ENCODE assay signal across 23 cellular contexts in genomic region chrX:27354021-27354420, GRCh38.
DNase-seq lines count a peak whose midpoint lies in the region; ATAC-seq, FAIRE-seq and TF ChIP-seq lines count a peak whose summit lies in the region.
"Had no signal": no experiment of that assay in that cellular context is flagged by ENCODE, and none has a peak within 500 bp of the region (broad histone marks: within the 10 kb centered on the region; RNA-seq: fewer than 3 reads in every experiment).

No MANE protein-coding gene starts in this region.

- no peaks in the 10 kb centered on the region for H3K4me1 Mint-ChIP-seq in astrocyte (ENCODE audit: low read depth, unreplicated experiment)
- peaks cover 15% of the 10 kb centered on the region for H3K4me1 Mint-ChIP-seq in endothelial cell (ENCODE audit: unreplicated experiment)
- H3K4me1 Mint-ChIP-seq in stimulated activated memory B cell treated with anti-CD40 and anti-IgM and Interleukin-4, amounts not matched to agents 10 μg/mL and 1 μg/mL and 100 μg/mL, for 72 hours: no peaks in the 10 kb centered on the region
- H3K4me1 Mint-ChIP-seq: B cell had no signal

- no peaks in the 10 kb centered on the region for H4K20me1 ChIP-seq in astrocyte (ENCODE audit: insufficient read depth, low read length)

- H3K4me2 ChIP-seq in astrocyte (ENCODE audit: low read length): no peak overlapping the region
- H3K4me2 ChIP-seq: BLaER1 treated with 17β-estradiol and CSF1 and Interleukin-3, amounts not matched to agents 10 nM and 100 nM had no signal

- no peak overlapping the region for H3K4me3 Mint-ChIP-seq in astrocyte (ENCODE audit: unreplicated experiment)
- peak overlapping the region; percentile 78 for H3K4me3 Mint-ChIP-seq in endothelial cell (ENCODE audit: unreplicated experiment)
- H3K4me3 Mint-ChIP-seq in stimulated activated memory B cell treated with anti-CD40 and anti-IgM and Interleukin-4, amounts not matched to agents 10 μg/mL and 1 μg/mL and 100 μg/mL, for 72 hours: no peak overlapping the region
- H3K4me3 Mint-ChIP-seq: B cell; CD4-positive, alpha-beta T cell; CD8-positive, alpha-beta T cell had no signal

- no peak overlapping the region for H3K27ac ChIP-seq in astrocyte (ENCODE audit: low read depth, low read length)
- H3K27ac ChIP-seq: BLaER1 treated with 17β-estradiol and CSF1 and Interleukin-3, amounts not matched to agents 10 nM and 100 nM; C4-2B had no signal

- H3K4me1 ChIP-seq in astrocyte (ENCODE audit: insufficient read depth, low read length): no peaks in the 10 kb centered on the region
- H3K4me1 ChIP-seq: BLaER1 treated with 17β-estradiol and CSF1 and Interleukin-3, amounts not matched to agents 10 nM and 100 nM; Caco-2 had no signal

- FAIRE-seq in astrocyte (lab: Jason Lieb, UNC): peak; percentile 76
- FAIRE-seq: A204.1, D721Med, G401.6, GM12891 had no signal

- H3K27me3 Mint-ChIP-seq in astrocyte (ENCODE audit: low read depth, unreplicated experiment): no peaks in the 10 kb centered on the region
- no peaks in the 10 kb centered on the region for H3K27me3 Mint-ChIP-seq in endothelial cell (ENCODE audit: unreplicated experiment)
- no peaks in the 10 kb centered on the region for H3K27me3 Mint-ChIP-seq in stimulated activated memory B cell treated with anti-CD40 and anti-IgM and Interleukin-4, amounts not matched to agents 10 μg/mL and 1 μg/mL and 100 μg/mL, for 72 hours
- H3K27me3 Mint-ChIP-seq: B cell; CD4-positive, alpha-beta T cell had no signal

- H2AFZ ChIP-seq in astrocyte (ENCODE audit: low read depth, low read length): no peak overlapping the region

- no peaks in the 10 kb centered on the region for H3K36me3 ChIP-seq in astrocyte (ENCODE audit: insufficient read depth, low read length)
- H3K36me3 ChIP-seq: BLaER1 treated with 17β-estradiol and CSF1 and Interleukin-3, amounts not matched to agents 10 nM and 100 nM had no signal

- H3K9me3 Mint-ChIP-seq in astrocyte (ENCODE audit: unreplicated experiment) (no peaks in the 10 kb centered on the region), endothelial cell (ENCODE audit: unreplicated experiment) (no peaks in the 10 kb centered on the region)
- no peaks in the 10 kb centered on the region for H3K9me3 Mint-ChIP-seq in stimulated activated memory B cell treated with anti-CD40 and anti-IgM and Interleukin-4, amounts not matched to agents 10 μg/mL and 1 μg/mL and 100 μg/mL, for 72 hours
- H3K9me3 Mint-ChIP-seq: CD4-positive, alpha-beta T cell had no signal

- TF ChIP-seq CTCF in astrocyte (IDR thresholded peaks at IDR 0.05; ENCODE audit: insufficient read depth, low read depth, low read length): no peak
- TF ChIP-seq CTCF in endothelial cell (IDR thresholded peaks at IDR 0.05; ENCODE audit: unreplicated experiment): no peak

- no peak for ATAC-seq in stimulated activated memory B cell treated with anti-CD40 and anti-IgM and Interleukin-4, amounts not matched to agents 10 μg/mL and 1 μg/mL and 100 μg/mL, for 72 hours
- no peak for ATAC-seq in activated CD4-positive, CD25-positive, alpha-beta regulatory T cell treated with anti-CD3 and anti-CD28 coated beads, Interleukin-2, amount 50 U/mL, for 24 hours
- no peak for ATAC-seq in HG02885 (IDR thresholded peaks at IDR 0.05; ENCODE audit: poor library complexity, unreplicated experiment)
- ATAC-seq: CD8-positive, alpha-beta T cell had no signal

- H3K4me3 ChIP-seq in astrocyte (ENCODE audit: insufficient read depth, low read depth, low read length): no peak overlapping the region
- H3K4me3 ChIP-seq: BLaER1 treated with 17β-estradiol and CSF1 and Interleukin-3, amounts not matched to agents 10 nM and 100 nM had no signal

- no peak for DNase-seq in astrocyte (ENCODE audit: low read depth)
- peak; percentile 24 for DNase-seq in dermis blood vessel endothelial cell
- DNase-seq in endothelial cell (ENCODE audit: low spot score): no peak
- DNase-seq in lung microvascular endothelial cell (ENCODE audit: low read depth in 2 of 2): peak; percentile 33 to 69
- DNase-seq in SK-N-DZ (ENCODE audit: low spot score): no peak
- DNase-seq: 8988T; AML-193; Caco-2; Calu3; CD4-positive, alpha-beta T cell; CD8-positive, alpha-beta T cell; DMS79 treated with DMSO at 0.1 percent for 48 hours; GF-D8 had no signal

- no peak overlapping the region for H3K27ac Mint-ChIP-seq in astrocyte (ENCODE audit: unreplicated experiment)
- peak overlapping the region; percentile 36 for H3K27ac Mint-ChIP-seq in endothelial cell (ENCODE audit: unreplicated experiment)
- no peak overlapping the region for H3K27ac Mint-ChIP-seq in stimulated activated memory B cell treated with anti-CD40 and anti-IgM and Interleukin-4, amounts not matched to agents 10 μg/mL and 1 μg/mL and 100 μg/mL, for 72 hours
- H3K27ac Mint-ChIP-seq: B cell; CD4-positive, alpha-beta T cell; CD8-positive, alpha-beta T cell had no signal

- H3K9me3 ChIP-seq in astrocyte (ENCODE audit: insufficient read depth, low read depth, low read length): no peaks in the 10 kb centered on the region
- H3K9me3 ChIP-seq: Caco-2 had no signal

- no peaks in the 10 kb centered on the region for H3K79me2 ChIP-seq in astrocyte (ENCODE audit: insufficient read depth, low read length)

- H3K36me3 Mint-ChIP-seq in astrocyte (ENCODE audit: low read depth, unreplicated experiment) (no peaks in the 10 kb centered on the region), endothelial cell (ENCODE audit: low read depth, unreplicated experiment) (peaks cover 38% of the 10 kb centered on the region)
- no peaks in the 10 kb centered on the region for H3K36me3 Mint-ChIP-seq in stimulated activated memory B cell treated with anti-CD40 and anti-IgM and Interleukin-4, amounts not matched to agents 10 μg/mL and 1 μg/mL and 100 μg/mL, for 72 hours
- H3K36me3 Mint-ChIP-seq: CD8-positive, alpha-beta T cell had no signal

- H3K27me3 ChIP-seq in astrocyte (ENCODE audit: insufficient read depth, low read length): no peaks in the 10 kb centered on the region

- no peak overlapping the region for H3K9ac ChIP-seq in astrocyte (ENCODE audit: low read length)
- H3K9ac ChIP-seq: BLaER1 treated with 17β-estradiol and CSF1 and Interleukin-3, amounts not matched to agents 10 nM and 100 nM had no signal

Comparison
In these comparisons a context has a peak if more than half of its experiments do, and no peak if none do; other contexts are left out.
1. DNase-seq: peak in dermis blood vessel endothelial cell (single experiment) and lung microvascular endothelial cell (2 of 2); none in astrocyte (single experiment), endothelial cell (single experiment) and SK-N-DZ (single experiment).